ENCODE assay signal across 18 cellular contexts in the genomic region with DNA sequence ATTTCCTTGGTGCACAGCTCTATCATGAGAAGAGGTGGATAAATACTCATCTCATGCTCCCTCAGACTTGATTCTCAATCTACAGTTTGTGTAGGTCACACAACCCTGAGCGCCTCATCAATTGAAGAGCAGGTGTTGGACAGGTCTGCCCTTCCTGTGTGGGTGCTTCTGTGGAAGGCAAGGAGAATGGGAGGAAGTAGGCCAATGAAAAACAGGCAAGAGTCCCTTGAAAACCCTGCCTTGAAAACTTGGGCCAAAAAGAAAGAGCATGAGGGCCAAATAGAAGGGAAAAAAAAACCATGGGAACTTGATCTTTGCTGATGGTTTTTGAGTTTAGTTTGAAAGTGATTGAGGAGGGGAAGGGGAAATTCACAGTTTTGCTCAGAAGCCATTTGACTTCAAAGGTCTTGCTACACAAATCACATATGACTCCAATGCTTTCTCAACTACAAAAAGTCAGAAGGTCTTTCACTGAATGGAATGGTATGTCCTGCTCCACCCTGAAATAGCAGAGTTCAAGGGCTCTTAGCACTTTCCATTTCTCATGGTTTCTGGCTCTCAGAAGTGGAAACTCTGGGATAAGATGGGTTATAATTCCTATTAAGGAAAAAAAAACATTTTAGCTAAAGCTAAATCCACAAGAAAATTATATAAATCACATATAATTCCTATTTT. TPM values are rescaled to one million over a fixed set of nuclear protein-coding genes. Genes with fewer than 3 reads are reported as not detected.
A peak's percentile ranks its signal among the peaks of the same experiment; 100 is the strongest.
DNase-seq lines count a peak whose midpoint lies in the region; ATAC-seq and TF ChIP-seq lines count a peak whose summit lies in the region.
"Had no signal": no experiment of that assay in that cellular context is flagged by ENCODE, and none has a peak within 500 bp of the region (broad histone marks: within the 10 kb centered on the region; RNA-seq: fewer than 3 reads in every experiment).

No MANE protein-coding gene starts in this region.

- no peak overlapping the region for H2AFZ ChIP-seq in ACC112 (ENCODE audit: low read length, unreplicated experiment)

- H3K4me3 Mint-ChIP-seq in T-helper 2 cell treated with Interferon-gamma antibody and Interleukin-4, amounts not matched to agents 5 μg/mL and 100 μg/mL, for 36 hours = no peak overlapping the region
- H3K4me3 Mint-ChIP-seq: natural killer cell treated with Interleukin-12 subunit alpha and Interleukin-12 subunit beta and Interleukin-15 and Interleukin-18, amount 100 ng/mL, for 72 hours had no signal

- no peaks in the 10 kb centered on the region for H3K36me3 Mint-ChIP-seq in T-helper 2 cell treated with Interferon-gamma antibody and Interleukin-4, amounts not matched to agents 5 μg/mL and 100 μg/mL, for 36 hours (ENCODE audit: low read depth)
- H3K36me3 Mint-ChIP-seq: natural killer cell treated with Interleukin-12 subunit alpha and Interleukin-12 subunit beta and Interleukin-15 and Interleukin-18, amount 100 ng/mL, for 72 hours had no signal

- ATAC-seq in omental fat pad (ENCODE audit: low FRiP score) (peak; percentile 75), HG03571 (IDR thresholded peaks at IDR 0.05; ENCODE audit: unreplicated experiment) (no peak), HG02798 (IDR thresholded peaks at IDR 0.05; ENCODE audit: poor library complexity, unreplicated experiment) (no peak), GM18502 (IDR thresholded peaks at IDR 0.05; ENCODE audit: poor library complexity, unreplicated experiment) (no peak)
- ATAC-seq: gastrocnemius medialis; natural killer cell treated with Interleukin-12 subunit alpha and Interleukin-12 subunit beta and Interleukin-15 and Interleukin-18, amount 100 ng/mL, for 72 hours; stimulated activated naive CD8-positive, alpha-beta T cell treated with anti-CD3 and anti-CD28 coated beads, Interleukin-15, Interleukin-2, amounts not matched to agents 100 U/mL and 50 U/mL, for 24 hours had no signal

- H3K27ac Mint-ChIP-seq in T-helper 2 cell treated with Interferon-gamma antibody and Interleukin-4, amounts not matched to agents 5 μg/mL and 100 μg/mL, for 36 hours = no peak overlapping the region
- H3K27ac Mint-ChIP-seq: natural killer cell treated with Interleukin-12 subunit alpha and Interleukin-12 subunit beta and Interleukin-15 and Interleukin-18, amount 100 ng/mL, for 72 hours had no signal

- TF ChIP-seq CTCF in omental fat pad (IDR thresholded peaks at IDR 0.05) = no peak

- peaks cover 22% of the 10 kb centered on the region for H3K4me1 ChIP-seq in ACC112 (ENCODE audit: control insufficient read depth, insufficient read depth, low read length, unreplicated experiment)
- H3K4me1 ChIP-seq: gastrocnemius medialis, sigmoid colon had no signal

- H3K4me3 ChIP-seq in ACC112 (ENCODE audit: low read depth, low read length) = no peak overlapping the region
- H3K4me3 ChIP-seq: gastrocnemius medialis, sigmoid colon had no signal

- DNase-seq in HT-29 (ENCODE audit: low spot score) (peak; percentile 65), fibroblast of peridontal ligament (ENCODE audit: extremely low read depth) (peak; percentile 65), omental fat pad (ENCODE audit: low spot score) (no peak)
- no peak for DNase-seq in T-helper 2 cell treated with Interferon-gamma antibody and Interleukin-4, amounts not matched to agents 5 μg/mL and 100 μg/mL, for 36 hours (ENCODE audit: low spot score)
- DNase-seq: ACHN; activated CD4-positive, alpha-beta T cell treated with anti-CD3 and anti-CD28 coated beads, Interleukin-2, amount 50 U/mL, for 48 hours; amniotic stem cell; Caco-2; gastrocnemius medialis; sigmoid colon; stimulated activated naive CD8-positive, alpha-beta T cell treated with anti-CD3 and anti-CD28 coated beads, Interleukin-15, Interleukin-2, amounts not matched to agents 100 U/mL and 50 U/mL, for 24 hours had no signal

- H3K4me1 Mint-ChIP-seq in T-helper 2 cell treated with Interferon-gamma antibody and Interleukin-4, amounts not matched to agents 5 μg/mL and 100 μg/mL, for 36 hours (ENCODE audit: low read depth) = no peaks in the 10 kb centered on the region

- H3K27me3 ChIP-seq in ACC112 (ENCODE audit: insufficient read depth, low read length) = no peaks in the 10 kb centered on the region
- H3K27me3 ChIP-seq: gastrocnemius medialis, sigmoid colon had no signal

- no peaks in the 10 kb centered on the region for H3K9me3 Mint-ChIP-seq in T-helper 2 cell treated with Interferon-gamma antibody and Interleukin-4, amounts not matched to agents 5 μg/mL and 100 μg/mL, for 36 hours
- H3K9me3 Mint-ChIP-seq: natural killer cell treated with Interleukin-12 subunit alpha and Interleukin-12 subunit beta and Interleukin-15 and Interleukin-18, amount 100 ng/mL, for 72 hours had no signal

- peak overlapping the region; percentile 46 for H3K27ac ChIP-seq in ACC112 (ENCODE audit: low read depth, low read length)

- no peaks in the 10 kb centered on the region for H3K36me3 ChIP-seq in ACC112 (ENCODE audit: insufficient read depth, low read length)
- H3K36me3 ChIP-seq: gastrocnemius medialis, sigmoid colon had no signal

- H3K27me3 Mint-ChIP-seq in T-helper 2 cell treated with Interferon-gamma antibody and Interleukin-4, amounts not matched to agents 5 μg/mL and 100 μg/mL, for 36 hours (ENCODE audit: low read depth) = peaks cover 4% of the 10 kb centered on the region

- H3K79me2 ChIP-seq in ACC112 (ENCODE audit: control insufficient read depth, insufficient read depth, low read length, unreplicated experiment) = no peaks in the 10 kb centered on the region

RNA-seq across cellular contexts. Expression of gene TM4SF1, which starts 37.2 kb away (rescaled TPM):
- total RNA-seq in HT-29 (2014; rRNA removed; shearing (Covaris generic)) = 348 and 369 TPM in 2 replicates
- total RNA-seq in omental fat pad = 1,000 to 10,000 TPM in 1 of 4 donors, 100 to 1,000 TPM in 3; 273 to 1,679 (median 590) TPM
- total RNA-seq: natural killer cell treated with Interleukin-12 subunit alpha and Interleukin-12 subunit beta and Interleukin-15 and Interleukin-18, amount 100 ng/mL, for 72 hours had no signal

RNA-seq across cellular contexts. Expression of gene TM4SF4, which starts 59.8 kb away (rescaled TPM):
- total RNA-seq in HT-29 (2014; rRNA removed; shearing (Covaris generic)) = 903 and 981 TPM in 2 replicates
- under 1 TPM in 2 of 4 donors, not detected in 2; 0.24 to 0.65 TPM for total RNA-seq in omental fat pad
- total RNA-seq: dermis microvascular lymphatic vessel endothelial cell; kidney epithelial cell; natural killer cell treated with Interleukin-12 subunit alpha and Interleukin-12 subunit beta and Interleukin-15 and Interleukin-18, amount 100 ng/mL, for 72 hours had no signal

Comparison
In these comparisons a context has a peak if more than half of its experiments do, and no peak if none do; other contexts are left out.
1. DNase-seq: peak in HT-29 (single experiment) and fibroblast of peridontal ligament (single experiment); none in omental fat pad (single experiment) and T-helper 2 cell treated with Interferon-gamma antibody and Interleukin-4, amounts not matched to agents 5 μg/mL and 100 μg/mL, for 36 hours (single experiment).
2. RNA of gene TM4SF4, which starts 59.8 kb away (total RNA-seq): 903 to 981 TPM in HT-29; 0.24 to 0.65 TPM in omental fat pad; every median in the first group is over 100 times any median in the second.